ENCODE assay signal across 13 cellular contexts in the genomic region with DNA sequence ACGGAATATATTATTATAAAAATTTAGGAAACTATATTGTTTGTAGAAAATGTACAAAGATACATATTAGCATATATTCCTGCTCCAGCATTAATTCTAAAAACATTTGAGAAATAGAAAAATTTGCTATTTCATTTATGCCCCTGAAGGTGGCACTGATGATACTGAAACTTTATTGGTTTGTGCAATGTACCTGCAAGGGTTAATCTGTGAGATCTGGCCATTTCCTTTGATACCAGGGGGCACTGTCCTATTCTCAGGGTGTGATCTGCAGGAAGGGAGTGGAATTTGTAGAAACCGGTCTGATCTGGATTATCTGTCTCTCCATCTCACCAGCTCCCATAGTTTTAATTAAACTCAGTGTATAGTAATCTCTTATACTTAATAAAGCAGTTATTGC.
A peak's percentile ranks its signal among the peaks of the same experiment; 100 is the strongest.
DNase-seq lines count a peak whose midpoint lies in the region; ATAC-seq, FAIRE-seq and TF ChIP-seq lines count a peak whose summit lies in the region.
"Had no signal": no experiment of that assay in that cellular context is flagged by ENCODE, and none has a peak within 500 bp of the region (broad histone marks: within the 10 kb centered on the region; RNA-seq: fewer than 3 reads in every experiment).

No MANE protein-coding gene starts in this region.

- H3K4ac ChIP-seq in H1 (replicated peaks; ENCODE audit: insufficient read length, low read depth, low read length), result no peak overlapping the region

- no peak overlapping the region for H3K4me3 ChIP-seq in OCI-LY7 (ENCODE audit: low read depth, low read length, poor library complexity, severe bottlenecking)
- no peak overlapping the region for H3K4me3 ChIP-seq in H1 (ENCODE audit: extremely low read depth in 1 of 4, insufficient read depth in 2 of 4, low read depth in 3 of 4, low read length in 4 of 4)
- H3K4me3 ChIP-seq: SK-N-MC had no signal

- no peaks in the 10 kb centered on the region for H3K36me3 ChIP-seq in OCI-LY7 (ENCODE audit: insufficient read depth, low read length)
- no peaks in the 10 kb centered on the region for H3K36me3 ChIP-seq in H1 (ENCODE audit: control insufficient read depth in 2 of 4, insufficient read depth in 4 of 4, low read length in 3 of 4)

- no peak overlapping the region for H2BK20ac ChIP-seq in H1 (ENCODE audit: low read length)

- H3K23me2 ChIP-seq in H1 (ENCODE audit: low read depth, low read length), result no peaks in the 10 kb centered on the region

- no peak overlapping the region for H3K56ac ChIP-seq in H1 (replicated peaks; ENCODE audit: insufficient read length, low read depth, low read length)

- no peak overlapping the region for H4K8ac ChIP-seq in H1 (ENCODE audit: extremely low read depth, insufficient read depth, low read length)

- no TSS peak for BruUV-seq in OCI-LY7 (replicated peaks; lab: Mats Ljungman, UMichigan)

- H4K20me1 ChIP-seq in OCI-LY7 (ENCODE audit: insufficient read depth, low read length) (no peaks in the 10 kb centered on the region), H1 (replicated peaks in 1 of 2; ENCODE audit: control insufficient read depth in 1 of 2, insufficient read depth in 2 of 2, low read length in 2 of 2) (peaks cover 2% of the 10 kb centered on the region in 2 experiments)

- H2BK120ac ChIP-seq in H1 (replicated peaks; ENCODE audit: low read depth, low read length), result no peak overlapping the region

- no peak overlapping the region for H4K91ac ChIP-seq in H1 (replicated peaks; ENCODE audit: insufficient read length, low read length)

- H2AFZ ChIP-seq in OCI-LY7 (ENCODE audit: low read length), result no peak overlapping the region
- H2AFZ ChIP-seq in H1 (ENCODE audit: low read length), result no peak overlapping the region

- H2AK5ac ChIP-seq in H1 (ENCODE audit: low read depth, low read length), result no peak overlapping the region

- no peak overlapping the region for H4K5ac ChIP-seq in H1 (ENCODE audit: insufficient read length, low read depth, low read length)

- H3K9ac ChIP-seq in H1 (replicated peaks in 1 of 4; ENCODE audit: extremely low read depth in 1 of 4, low read depth in 3 of 4, low read length in 3 of 4), result no peak overlapping the region

- no peaks in the 10 kb centered on the region for H3K4me1 ChIP-seq in OCI-LY7 (ENCODE audit: insufficient read depth, low read length, poor library complexity, severe bottlenecking)
- H3K4me1 ChIP-seq in H1 (replicated peaks in 1 of 4; ENCODE audit: control insufficient read depth in 3 of 4, insufficient read depth in 4 of 4, low read length in 3 of 4), result no peaks in the 10 kb centered on the region

- TF ChIP-seq CTCF in OCI-LY7 (conservative IDR thresholded peaks at IDR 0.05; ENCODE audit: low read length), result peak; percentile 50
- peak in 2 of 3 experiments; percentile 33 to 59; a peak in 3 of 4 replicates for TF ChIP-seq CTCF in H1 (IDR thresholded peaks at IDR 0.05; ENCODE audit: control extremely low read depth in 1 of 3, insufficient read depth in 1 of 3, low read depth in 1 of 3, low read length in 3 of 3)

- H3K79me2 ChIP-seq in OCI-LY7 (ENCODE audit: insufficient read depth, low read depth, low read length) (no peaks in the 10 kb centered on the region), H1 (ENCODE audit: control insufficient read depth in 1 of 2, insufficient read depth in 2 of 2, low read length in 2 of 2) (no peaks in the 10 kb centered on the region)

- FAIRE-seq in H1 (lab: Jason Lieb, UNC), result peak; percentile 81

- TF ChIP-seq EP300 in H1 (IDR thresholded peaks at IDR 0.05; ENCODE audit: borderline replicate concordance in 1 of 2, low read depth in 2 of 2, low read length in 2 of 2), result no peak

- no peaks in the 10 kb centered on the region for H3K9me2 ChIP-seq in OCI-LY7 (ENCODE audit: insufficient read depth, low read length)

- CTCF ChIA-PET in OCI-LY7 (lab: Charles Lee; ENCODE audit: unreplicated experiment) (no interaction called here), H1 (lab: Charles Lee; ENCODE audit: partially characterized antibody) (interaction anchor here (0.6 to 2.7 kb wide), 15 partner anchors 9 to 765 kb away, joined by 3 to 18 read pairs (median 3); no protein-coding TSS in a partner anchor)

- H3K79me1 ChIP-seq in H1 (ENCODE audit: low read depth, low read length), result no peaks in the 10 kb centered on the region; the same call in 1 of the 2 replicates

- ATAC-seq in HG02759 (IDR thresholded peaks at IDR 0.05; ENCODE audit: unreplicated experiment), result no peak
- ATAC-seq: activated naive CD4-positive, alpha-beta T cell treated with anti-CD3 and anti-CD28 coated beads, Interleukin-2, amount 50 U/mL, for 72 hours; esophagus mucosa had no signal

- peak; percentile 9 for DNase-seq in EH (ENCODE audit: low read depth)
- DNase-seq in OCI-LY7 (ENCODE audit: low spot score), result no peak
- no peak for DNase-seq in H1 (ENCODE audit: low read depth in 1 of 2, low spot score in 2 of 2)
- peak; percentile 29 for DNase-seq in myocyte (ENCODE audit: low read depth)
- DNase-seq in NCI-H1694 (lab: John Stamatoyannopoulos, UW), result no peak
- DNase-seq in SIG-M5 (lab: John Stamatoyannopoulos, UW), result no peak
- no peak for DNase-seq in activated naive CD4-positive, alpha-beta T cell treated with anti-CD3 and anti-CD28 coated beads, Interleukin-2, amount 50 U/mL, for 16 hours
- DNase-seq: activated CD4-positive, alpha-beta T cell treated with anti-CD3 and anti-CD28 coated beads, Interleukin-2, amount 50 U/mL, for 4 hours; NCI-H2107 had no signal

- POLR2A ChIA-PET in OCI-LY7 (lab: Charles Lee) (interaction anchor here (0.7 kb wide), 1 partner anchor 56 kb away, joined by 3 read pairs; no protein-coding TSS in a partner anchor), H1 (lab: Charles Lee; ENCODE audit: partially characterized antibody) (no interaction called here)

- H2BK15ac ChIP-seq in H1 (ENCODE audit: low read length), result no peak overlapping the region

- peak; percentile 43 to 53 for TF ChIP-seq RAD21 in H1 (IDR thresholded peaks at IDR 0.05 in 1 of 2, conservative IDR thresholded peaks at IDR 0.05 in 1 of 2; ENCODE audit: low read depth in 2 of 2, low read length in 2 of 2)

- no peak overlapping the region for H2BK5ac ChIP-seq in H1 (ENCODE audit: low read depth, low read length)

- H3K9me3 ChIP-seq in OCI-LY7 (ENCODE audit: low read length) (no peaks in the 10 kb centered on the region), H1 (ENCODE audit: insufficient read depth in 2 of 2, low read depth in 1 of 2, low read length in 1 of 2) (no peaks in the 10 kb centered on the region)

- TF ChIP-seq POLR2A in H1 (IDR thresholded peaks at IDR 0.05; ENCODE audit: control extremely low read depth in 1 of 2, low read depth in 2 of 2, low read length in 2 of 2), result no peak

- no peaks in the 10 kb centered on the region for H3K27me3 ChIP-seq in H1 (replicated peaks in 1 of 4; ENCODE audit: control insufficient read depth in 3 of 4, extremely low read depth in 1 of 4, insufficient read depth in 3 of 4, low read length in 3 of 4)

- H2BK12ac ChIP-seq in H1 (ENCODE audit: low read depth, low read length), result no peak overlapping the region

- no peak overlapping the region for H3K23ac ChIP-seq in H1 (ENCODE audit: insufficient read length)

- no peak overlapping the region for H3K14ac ChIP-seq in H1 (ENCODE audit: insufficient read length)

- 50% methylated on average over 2 of the region's 2 CpGs; no CpG with 5 or more reads in 1 of the 2 experiments for WGBS in H1 (ENCODE audit: extremely low coverage in 1 of 2, insufficient coverage in 1 of 2, insufficient read length in 1 of 2, insufficient replicate concordance in 2 of 2, low coverage in 1 of 2, low lambda C conversion rate in 2 of 2, missing lambda C conversion rate in 1 of 2), 2 experiments

- H3K27ac ChIP-seq in OCI-LY7 (ENCODE audit: low read depth, low read length, poor library complexity, severe bottlenecking), result no peak overlapping the region
- no peak overlapping the region for H3K27ac ChIP-seq in H1 (ENCODE audit: low read depth, low read length)
- H3K27ac ChIP-seq: SK-N-MC had no signal

- intact Hi-C loops in OCI-LY7 (cut with micrococcal nuclease; ENCODE audit: unreplicated experiment), result no loop called here

- no peak overlapping the region for H3K4me2 ChIP-seq in OCI-LY7 (ENCODE audit: low read length)
- H3K4me2 ChIP-seq in H1 (ENCODE audit: insufficient read depth in 1 of 2, low read depth in 2 of 2, low read length in 2 of 2), result no peak overlapping the region

- no peak overlapping the region for H3K18ac ChIP-seq in H1 (ENCODE audit: extremely low read depth, low read length)

TF ChIP-seq in H1, 55 proteins besides CTCF, POLR2A, EP300 and RAD21:
- 0 out of 2 replicates have a peak, but pooled peaks have one; percentile 32 for TF ChIP-seq CEBPB (IDR thresholded peaks at IDR 0.05; ENCODE audit: low read depth, low read length)
- no peak for TF ChIP-seq KDM5A (IDR thresholded peaks at IDR 0.05; ENCODE audit: low read length)
- TF ChIP-seq TAF1 (IDR thresholded peaks at IDR 0.05; ENCODE audit: low read depth, low read length), result no peak
- TF ChIP-seq, protein P1, sequence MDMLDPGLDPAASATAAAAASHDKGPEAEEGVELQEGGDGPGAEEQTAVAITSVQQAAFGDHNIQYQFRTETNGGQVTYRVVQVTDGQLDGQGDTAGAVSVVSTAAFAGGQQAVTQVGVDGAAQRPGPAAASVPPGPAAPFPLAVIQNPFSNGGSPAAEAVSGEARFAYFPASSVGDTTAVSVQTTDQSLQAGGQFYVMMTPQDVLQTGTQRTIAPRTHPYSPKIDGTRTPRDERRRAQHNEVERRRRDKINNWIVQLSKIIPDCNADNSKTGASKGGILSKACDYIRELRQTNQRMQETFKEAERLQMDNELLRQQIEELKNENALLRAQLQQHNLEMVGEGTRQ (IDR thresholded peaks at IDR 0.05; ENCODE audit: low read length), result no peak
- TF ChIP-seq TBP (IDR thresholded peaks at IDR 0.05; ENCODE audit: low read depth, low read length), result no peak
- no peak for TF ChIP-seq SUZ12 (IDR thresholded peaks at IDR 0.05; ENCODE audit: low read length)
- TF ChIP-seq HDAC2 (IDR thresholded peaks at IDR 0.05; ENCODE audit: borderline replicate concordance in 1 of 2, low read depth in 2 of 2, low read length in 2 of 2), result 0 out of 4 replicates have a peak, but pooled peaks of 1 of the 2 experiments have one; percentile 59

Comparison
In these comparisons a context has a peak if more than half of its experiments do, and no peak if none do; other contexts are left out.
1. DNase-seq: peak in EH (single experiment) and myocyte (single experiment); none in OCI-LY7 (single experiment), H1 (0 of 2), NCI-H1694 (single experiment), SIG-M5 (single experiment) and activated naive CD4-positive, alpha-beta T cell treated with anti-CD3 and anti-CD28 coated beads, Interleukin-2, amount 50 U/mL, for 16 hours (single experiment).